ENCODE assay signal across 26 cellular contexts in the genomic region with DNA sequence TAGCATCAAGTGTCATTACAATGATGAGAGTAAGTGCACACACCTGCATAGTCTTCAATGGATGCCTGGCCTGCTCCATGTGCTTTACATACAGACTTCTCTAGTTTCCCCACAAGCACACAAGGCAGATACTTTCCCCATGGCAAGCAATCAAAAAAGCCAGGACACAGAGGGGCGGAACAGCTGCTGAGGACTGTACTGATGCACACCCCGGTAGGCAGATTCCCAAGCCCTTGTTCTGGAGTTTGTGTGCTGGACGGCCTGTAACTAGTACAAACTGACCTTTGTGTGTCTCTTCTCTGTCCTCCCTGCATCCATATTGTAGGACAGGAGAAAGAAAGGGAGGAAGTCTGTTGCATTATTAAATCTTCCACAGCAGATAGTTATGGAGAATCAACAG. TPM values are rescaled to one million over a fixed set of nuclear protein-coding genes. Genes with fewer than 3 reads are reported as not detected.
"Had no signal": no experiment of that assay in that cellular context is flagged by ENCODE, and none has a peak within 500 bp of the region (broad histone marks: within the 10 kb centered on the region; RNA-seq: fewer than 3 reads in every experiment).

No MANE protein-coding gene starts in this region.

- DNase-seq: activated B cell treated with CpG ODN at 0.5 μM for 24 hours; activated CD4-positive, alpha-beta T cell treated with anti-CD3 and anti-CD28 coated beads for 1 hour; activated CD4-positive, alpha-beta T cell treated with anti-CD3 and anti-CD28 coated beads, Interleukin-2, amount 10 ng/mL, durations not matched to agents 24 days and 14 days; activated CD4-positive, alpha-beta T cell treated with anti-CD3 and anti-CD28 coated beads, Interleukin-2, amount 50 U/mL, for 48 hours; activated gamma-delta T cell treated with Interleukin-2 at 50 U/mL for 16 hours; activated naive CD4-positive, alpha-beta T cell treated with anti-CD3 and anti-CD28 coated beads, Interleukin-2, amount 10 ng/mL, durations not matched to agents 7 days and 5 days; activated naive CD8-positive, alpha-beta T cell treated with anti-CD3 and anti-CD28 coated beads for 36 hours; activated T-cell treated with anti-CD3 and anti-CD28 coated beads, Interleukin-2, amount 50 U/mL, for 72 hours; Karpas-422; NCI-H1105 treated with DMSO at 0.1 percent for 48 hours; NCI-H1436 treated with DMSO at 0.1 percent for 48 hours; NCI-H187; NCI-H2081; NCI-H2171; NCI-H2227 treated with DMSO at 0.1 percent for 48 hours; NCI-H446 treated with DMSO at 0.1 percent for 48 hours; NCI-H524 treated with DMSO at 0.1 percent for 48 hours; NCI-H748 treated with DMSO at 0.1 percent for 48 hours; SIG-M5; T-helper 17 cell; T-helper 9 cell had no signal

- ATAC-seq: activated T-cell treated with anti-CD3 and anti-CD28 coated beads, Interleukin-2, amount 50 U/mL, for 72 hours; K562; T-helper 17 cell had no signal

- H3K4me3 ChIP-seq: K562 had no signal

RNA-seq across cellular contexts. Expression of a gene that starts 45.7 kb away (rescaled TPM):
- total RNA-seq: activated B cell treated with CpG ODN at 0.5 μM for 24 hours; activated CD4-positive, alpha-beta T cell treated with anti-CD3 and anti-CD28 coated beads, Interleukin-2, amount 10 ng/mL, durations not matched to agents 24 days and 14 days; activated CD8-positive, alpha-beta memory T cell treated with anti-CD3 and anti-CD28 coated beads for 36 hours; activated naive CD8-positive, alpha-beta T cell treated with anti-CD3 and anti-CD28 coated beads for 36 hours; activated T-cell treated with anti-CD3 and anti-CD28 coated beads, Interleukin-2, amount 50 U/mL, for 72 hours; activated T-helper 2 cell treated with anti-CD3 and anti-CD28 coated beads, Interferon-gamma antibody, Interleukin-2, Interleukin-4, amounts not matched to agents 10 μg/mL and 5 μg/mL and 100 μg/mL, durations not matched to agents 14 hours and 24 hours and 36 hours; K562; OCI-LY7; RPMI7951 had no signal
